ENCODE assay signal across 27 cellular contexts in genomic region chr10:34273340-34273739, GRCh38.
"Had no signal": no experiment of that assay in that cellular context is flagged by ENCODE, and none has a peak within 500 bp of the region (broad histone marks: within the 10 kb centered on the region; RNA-seq: fewer than 3 reads in every experiment).

No MANE protein-coding gene starts in this region.

- H3K9ac ChIP-seq: KMS-11 had no signal

- H3K27ac Mint-ChIP-seq: activated CD4-positive, alpha-beta memory T cell treated with anti-CD3 and anti-CD28 coated beads for 36 hours; activated CD4-positive, alpha-beta T cell treated with anti-CD3 and anti-CD28 coated beads, Interleukin-2, amount 10 ng/mL, durations not matched to agents 7 days and 5 days; activated naive CD8-positive, alpha-beta T cell; activated T-helper 1 cell treated with anti-CD3 and anti-CD28 coated beads, Interleukin-12 subunit alpha, Interleukin-12 subunit beta, Interleukin-2, Interleukin-4 antibody, amounts not matched to agents 30 ng/mL and 10 ng/mL and 1 ng/mL, durations not matched to agents 14 hours and 24 hours and 36 hours; T-helper 1 cell treated with Interleukin-12 subunit alpha and Interleukin-12 subunit beta and Interleukin-4 antibody, amounts not matched to agents 30 μg/mL and 1 μg/mL, for 36 hours; WTC11 had no signal

- H3K9me3 ChIP-seq: MG63, SJCRH30 had no signal

- H3K4me1 ChIP-seq: SJCRH30 had no signal

- H3K36me3 Mint-ChIP-seq: activated CD4-positive, alpha-beta memory T cell treated with anti-CD3 and anti-CD28 coated beads for 36 hours; activated naive CD8-positive, alpha-beta T cell had no signal

- H3K27me3 Mint-ChIP-seq: activated CD4-positive, alpha-beta T cell treated with anti-CD3 and anti-CD28 coated beads, Interleukin-2, amount 10 ng/mL, durations not matched to agents 7 days and 5 days; central memory CD8-positive, alpha-beta T cell had no signal

- H3K4me3 Mint-ChIP-seq: activated CD4-positive, alpha-beta memory T cell treated with anti-CD3 and anti-CD28 coated beads for 36 hours; activated CD4-positive, alpha-beta T cell treated with anti-CD3 and anti-CD28 coated beads, Interleukin-2, amount 10 ng/mL, durations not matched to agents 7 days and 5 days; activated naive CD8-positive, alpha-beta T cell; activated T-helper 1 cell treated with anti-CD3 and anti-CD28 coated beads, Interleukin-12 subunit alpha, Interleukin-12 subunit beta, Interleukin-2, Interleukin-4 antibody, amounts not matched to agents 30 ng/mL and 10 ng/mL and 1 ng/mL, durations not matched to agents 14 hours and 24 hours and 36 hours; central memory CD8-positive, alpha-beta T cell; T-helper 1 cell treated with Interleukin-12 subunit alpha and Interleukin-12 subunit beta and Interleukin-4 antibody, amounts not matched to agents 30 μg/mL and 1 μg/mL, for 36 hours; WTC11 had no signal

- H3K27ac ChIP-seq: KMS-11, SJCRH30 had no signal

- ATAC-seq: Panc1, SK-N-SH treated with all-trans-retinoic acid at 6 μM for 48 hours, WTC11 had no signal

- H3K4me2 ChIP-seq: KMS-11 had no signal

- DNase-seq: activated CD4-positive, alpha-beta memory T cell treated with anti-CD3 and anti-CD28 coated beads for 36 hours; activated CD4-positive, alpha-beta T cell treated with anti-CD3 and anti-CD28 coated beads, Interleukin-2, amount 10 ng/mL, durations not matched to agents 7 days and 5 days; activated CD4-positive, CD25-positive, alpha-beta regulatory T cell treated with anti-CD3 and anti-CD28 coated beads, Interleukin-2, amount 50 U/mL, for 72 hours; activated effector memory CD4-positive, alpha-beta T cell treated with anti-CD3 and anti-CD28 coated beads, Interleukin-2, amount 50 U/mL, for 16 hours; activated naive CD4-positive, alpha-beta T cell treated with Interleukin-2 at 50 U/mL for 16 hours; MG63; MV-4-11; NCI-H1092 treated with DMSO at 0.1 percent for 48 hours; NCI-H1417 treated with DMSO at 0.1 percent for 48 hours; NCI-H1694; NCI-H2029; NCI-H2107; NCI-H2171 treated with DMSO at 0.1 percent for 48 hours; NCI-H226; NCI-H774; Right ventricle myocardium superior; RPMI8226; SJCRH30; SW 1271 had no signal

- H3K4me3 ChIP-seq: MG63, SJCRH30 had no signal

- H3K9me3 Mint-ChIP-seq: activated CD4-positive, alpha-beta T cell treated with anti-CD3 and anti-CD28 coated beads, Interleukin-2, amount 10 ng/mL, durations not matched to agents 7 days and 5 days; central memory CD8-positive, alpha-beta T cell had no signal

- H3K36me3 ChIP-seq: MG63, SJCRH30 had no signal

- H3K4me1 Mint-ChIP-seq: activated CD4-positive, alpha-beta T cell treated with anti-CD3 and anti-CD28 coated beads, Interleukin-2, amount 10 ng/mL, durations not matched to agents 7 days and 5 days; central memory CD8-positive, alpha-beta T cell; WTC11 had no signal

- H3K27me3 ChIP-seq: MG63, SJCRH30 had no signal
